In genomic region chr9:121599872-121600585, GRCh38 we compare ENCODE assay signal across 9 cellular contexts. TPM values are rescaled to one million over a fixed set of nuclear protein-coding genes. Genes with fewer than 3 reads are reported as not detected.
DNase-seq lines count a peak whose midpoint lies in the region; ATAC-seq and TF ChIP-seq lines count a peak whose summit lies in the region.
"Had no signal": no experiment of that assay in that cellular context is flagged by ENCODE, and none has a peak within 500 bp of the region (broad histone marks: within the 10 kb centered on the region; RNA-seq: fewer than 3 reads in every experiment).

No MANE protein-coding gene starts in this region.

- H3K36me3 Mint-ChIP-seq in osteocyte (ENCODE audit: unreplicated experiment) = no peaks in the 10 kb centered on the region
- peaks cover 0 to 3% (median 0%) of the 10 kb centered on the region in 3 donors for H3K36me3 Mint-ChIP-seq in immature natural killer cell
- H3K36me3 Mint-ChIP-seq: natural killer cell had no signal

- peak; percentile 64; the same call in 1 of the 2 replicates for ATAC-seq in Panc1
- ATAC-seq in GM19351 (IDR thresholded peaks at IDR 0.05; ENCODE audit: unreplicated experiment) = no peak
- ATAC-seq: natural killer cell had no signal

- intact Hi-C loops in Panc1 (cut with micrococcal nuclease; ENCODE audit: unreplicated experiment) = no loop called here

- TF ChIP-seq CTCF in AG10803 (conservative IDR thresholded peaks at IDR 0.05; ENCODE audit: low read length) (no peak), Panc1 (IDR thresholded peaks at IDR 0.05) (no peak), fibroblast of the aortic adventitia (IDR thresholded peaks at IDR 0.05; ENCODE audit: insufficient read depth, low read length) (no peak), osteocyte (IDR thresholded peaks at IDR 0.05) (no peak)

- H3K27me3 Mint-ChIP-seq in osteocyte (ENCODE audit: unreplicated experiment) (peaks cover 13% of the 10 kb centered on the region), immature natural killer cell (ENCODE audit: low read depth in 3 of 3) (peaks cover 13 to 19% (median 18%) of the 10 kb centered on the region in 3 donors)

- no peak overlapping the region for H3K27ac Mint-ChIP-seq in osteocyte (ENCODE audit: unreplicated experiment)
- H3K27ac Mint-ChIP-seq in immature natural killer cell = no peak overlapping the region
- H3K27ac Mint-ChIP-seq: natural killer cell had no signal

- no peaks in the 10 kb centered on the region; the same call in 1 of the 2 replicates for H3K36me3 ChIP-seq in Panc1 (ENCODE audit: control insufficient read depth, insufficient read depth, low read length)

- H3K9me3 ChIP-seq in Panc1 (ENCODE audit: control insufficient read depth, insufficient read depth, low read depth, low read length) = no peaks in the 10 kb centered on the region

- no peaks in the 10 kb centered on the region for H3K27me3 ChIP-seq in Panc1 (ENCODE audit: control insufficient read depth, insufficient read depth, low read length)

- H3K4me1 ChIP-seq in Panc1 (ENCODE audit: control insufficient read depth, insufficient read depth, low read length) = no peaks in the 10 kb centered on the region

- POLR2A ChIA-PET in Panc1 (lab: Charles Lee) = no interaction called here

- H3K4me1 Mint-ChIP-seq in osteocyte (ENCODE audit: unreplicated experiment) = peaks cover 15% of the 10 kb centered on the region
- peaks cover 4 to 7% of the 10 kb centered on the region in 2 donors for H3K4me1 Mint-ChIP-seq in immature natural killer cell

- peak overlapping the region; percentile 54 for H3K4me3 ChIP-seq in AG10803 (ENCODE audit: low read length)
- H3K4me3 ChIP-seq in Panc1 (ENCODE audit: low read depth in 2 of 2, low read length in 2 of 2) = peak overlapping the region; percentile 29 to 47
- peak overlapping the region; percentile 53 for H3K4me3 ChIP-seq in fibroblast of the aortic adventitia (ENCODE audit: low read depth, low read length)

- H3K4me3 Mint-ChIP-seq in osteocyte (ENCODE audit: unreplicated experiment) = peak overlapping the region; percentile 55
- peak overlapping the region in 1 of 5 donors; percentile 42 for H3K4me3 Mint-ChIP-seq in immature natural killer cell
- H3K4me3 Mint-ChIP-seq: natural killer cell had no signal

- BruUV-seq in Panc1 (replicated peaks; lab: Mats Ljungman, UMichigan) = no TSS peak

- in situ Hi-C loops in Panc1 (cut with HindIII; ENCODE audit: low pct_unique_long_range_greater_than_20kb, low sequenced_read_pairs) = no loop called here

- no peak for DNase-seq in AG10803 (ENCODE audit: low read depth)
- DNase-seq in Panc1 (ENCODE audit: low read depth, low spot score) = no peak
- DNase-seq in fibroblast of the aortic adventitia (ENCODE audit: low read depth) = no peak
- no peak for DNase-seq in osteocyte (ENCODE audit: extremely low spot score, unreplicated experiment)
- DNase-seq in NCI-H446 treated with DMSO at 0.1 percent for 48 hours (lab: John Stamatoyannopoulos, UW) = no peak
- no peak for DNase-seq in NCI-H82 treated with DMSO at 0.1 percent for 48 hours (lab: John Stamatoyannopoulos, UW; ENCODE audit: unreplicated experiment)
- DNase-seq in immature natural killer cell = no peak
- DNase-seq: natural killer cell had no signal

- H3K27ac ChIP-seq in Panc1 (ENCODE audit: low read length) = no peak overlapping the region

- CTCF ChIA-PET in Panc1 (lab: Charles Lee) = no interaction called here

- H3K9me3 Mint-ChIP-seq in osteocyte (ENCODE audit: unreplicated experiment) = peaks cover 5% of the 10 kb centered on the region
- peaks cover 0 to 2% (median 0%) of the 10 kb centered on the region in 6 donors for H3K9me3 Mint-ChIP-seq in immature natural killer cell
- H3K9me3 Mint-ChIP-seq: natural killer cell had no signal

RNA-seq across cellular contexts. Expression of gene DAB2IP, which starts 51.4 kb away (rescaled TPM):
- total RNA-seq in Panc1 (2021; ENCODE audit: unreplicated experiment) = 18.4 TPM
- polyA plus RNA-seq in Panc1 (2012; ENCODE audit: insufficient read length) = 19.3 TPM
- 11.4 and 17.4 TPM in 2 replicates for total RNA-seq in fibroblast of the aortic adventitia (ENCODE audit: low replicate concordance)
- total RNA-seq in osteocyte = 43.6 and 47.9 TPM in 2 replicates
- polyA plus RNA-seq in immature natural killer cell = 1 to 10 TPM in 1 of 3 donors, under 1 TPM in 1, not detected in 1; 0.06 to 1.1 TPM
